In genomic region chr14:103112488-103113243, GRCh38 we compare ENCODE assay signal across 14 cellular contexts. TPM values are rescaled to one million over a fixed set of nuclear protein-coding genes. Genes with fewer than 3 reads are reported as not detected.
DNase-seq lines count a peak whose midpoint lies in the region; ATAC-seq and TF ChIP-seq lines count a peak whose summit lies in the region.
"Had no signal": no experiment of that assay in that cellular context is flagged by ENCODE, and none has a peak within 500 bp of the region (broad histone marks: within the 10 kb centered on the region; RNA-seq: fewer than 3 reads in every experiment).

No MANE protein-coding gene starts in this region.

- H2BK15ac ChIP-seq in neuronal stem cell (ENCODE audit: low read length): peak overlapping the region; percentile 94

- H4K8ac ChIP-seq in neuronal stem cell (ENCODE audit: low read depth, low read length): no peak overlapping the region

- H3K23ac ChIP-seq in neuronal stem cell (ENCODE audit: low read depth, low read length, poor library complexity): no peak overlapping the region

- peaks cover 70% of the 10 kb centered on the region for H3K4me1 ChIP-seq in KMS-11 (ENCODE audit: low read depth, poor library complexity, severe bottlenecking)
- peaks cover 15 to 31% of the 10 kb centered on the region in 2 donors for H3K4me1 ChIP-seq in neuronal stem cell (ENCODE audit: control insufficient read depth in 2 of 2, insufficient read depth in 1 of 2, low read depth in 1 of 2, low read length in 2 of 2)
- H3K4me1 ChIP-seq: prostate gland had no signal

- H3K14ac ChIP-seq in neuronal stem cell (ENCODE audit: low read length): peak overlapping the region; percentile 39

- H3K4me2 ChIP-seq in KMS-11 (peak overlapping the region; percentile 100), neuronal stem cell (ENCODE audit: insufficient read depth, low read length, poor library complexity, severe bottlenecking) (no peak overlapping the region)

- H3K36me3 ChIP-seq in KMS-11 (ENCODE audit: insufficient read depth) (no peaks in the 10 kb centered on the region), neuronal stem cell (replicated peaks in 1 of 2; ENCODE audit: control insufficient read depth in 2 of 2, insufficient read depth in 2 of 2, low read length in 2 of 2) (no peaks in the 10 kb centered on the region)
- H3K36me3 ChIP-seq: prostate gland had no signal

- no peaks in the 10 kb centered on the region for H3K9me3 ChIP-seq in neuronal stem cell (replicated peaks in 1 of 2; ENCODE audit: control insufficient read depth in 2 of 2, insufficient read depth in 1 of 2, low read depth in 1 of 2, low read length in 2 of 2)
- H3K9me3 ChIP-seq: prostate gland had no signal

- no peaks in the 10 kb centered on the region for H3K79me2 ChIP-seq in KMS-11 (ENCODE audit: insufficient read depth, low read depth)

- H2BK5ac ChIP-seq in neuronal stem cell (ENCODE audit: low read length): peak overlapping the region; percentile 39

- H3K27ac ChIP-seq in KMS-11 (peak overlapping the region; percentile 99), neuronal stem cell (replicated peaks; ENCODE audit: low read length) (no peak overlapping the region)
- H3K27ac ChIP-seq: prostate gland had no signal

- no peak for TF ChIP-seq CTCF in KMS-11 (conservative IDR thresholded peaks at IDR 0.05; ENCODE audit: low read depth, low read length)

- H3K27me3 ChIP-seq in KMS-11 (ENCODE audit: insufficient read depth, low read depth) (no peaks in the 10 kb centered on the region), neuronal stem cell (ENCODE audit: control insufficient read depth in 3 of 3, insufficient read depth in 3 of 3, low read depth in 1 of 3, low read length in 3 of 3) (peaks cover 0 to 17% (median 2%) of the 10 kb centered on the region in 3 experiments)

- no peaks in the 10 kb centered on the region for H4K20me1 ChIP-seq in KMS-11 (ENCODE audit: insufficient read depth)

- TF ChIP-seq POLR2A in GM18505 (IDR thresholded peaks at IDR 0.05; ENCODE audit: borderline replicate concordance, extremely low read depth, insufficient read depth, insufficient read length): no peak

- no peak overlapping the region for H3K4ac ChIP-seq in neuronal stem cell (ENCODE audit: low read length)

- WGBS in neuronal stem cell (ENCODE audit: extremely low coverage in 2 of 2, insufficient read length in 2 of 2, insufficient replicate concordance in 1 of 2), 2 donors: no CpG with 5 or more reads among the region's 9 CpGs

- H2AFZ ChIP-seq in KMS-11 (ENCODE audit: low read depth): no peak overlapping the region
- no peak overlapping the region for H2AFZ ChIP-seq in neuronal stem cell (ENCODE audit: low read length)

- H4K91ac ChIP-seq in neuronal stem cell (ENCODE audit: low read depth, low read length, poor library complexity): peak overlapping the region; percentile 46

- peak overlapping the region; percentile 97 for H2AK5ac ChIP-seq in neuronal stem cell (ENCODE audit: low read depth, low read length)

- no peaks in the 10 kb centered on the region for H3K79me1 ChIP-seq in neuronal stem cell (ENCODE audit: low read depth, low read length)

- peak overlapping the region; percentile 78 for H2BK12ac ChIP-seq in neuronal stem cell (ENCODE audit: low read length)

- H3K9ac ChIP-seq in KMS-11: peak overlapping the region; percentile 83; the same call in 1 of the 2 replicates
- peak overlapping the region; percentile 55 for H3K9ac ChIP-seq in neuronal stem cell (ENCODE audit: low read depth, low read length, poor library complexity)

- DNase-seq in neuronal stem cell (ENCODE audit: low spot score): no peak
- no peak for DNase-seq in activated naive CD4-positive, alpha-beta T cell (lab: John Stamatoyannopoulos, UW)
- no peak for DNase-seq in activated effector memory CD4-positive, alpha-beta T cell treated with anti-CD3 and anti-CD28 coated beads, Interleukin-2, amount 50 U/mL, for 16 hours
- DNase-seq: activated B cell treated with CpG ODN at 0.5 μM for 24 hours; activated CD8-positive, alpha-beta memory T cell treated with anti-CD3 and anti-CD28 coated beads, Interleukin-2, amount 10 ng/mL, durations not matched to agents 7 days and 5 days; activated gamma-delta T cell treated with Interleukin-2 at 50 U/mL for 16 hours; C1 segment of cervical spinal cord; DND-41; PC-3; T-cell had no signal

- peak overlapping the region; percentile 90 for H3K18ac ChIP-seq in neuronal stem cell (ENCODE audit: low read length)

- no peak for ATAC-seq in SK-N-SH treated with all-trans-retinoic acid at 6 μM for 48 hours
- no peak for ATAC-seq in GM18505 (IDR thresholded peaks at IDR 0.05; ENCODE audit: unreplicated experiment)
- ATAC-seq: activated CD8-positive, alpha-beta memory T cell treated with anti-CD3 and anti-CD28 coated beads, Interleukin-2, amount 10 ng/mL, durations not matched to agents 7 days and 5 days; PC-3 had no signal

- H3K4me3 ChIP-seq in KMS-11 (IDR thresholded peaks at IDR 0.05; ENCODE audit: insufficient read depth, low read depth, low read length) (no peak overlapping the region), neuronal stem cell (ENCODE audit: low read length in 2 of 2) (no peak overlapping the region)
- H3K4me3 ChIP-seq: prostate gland had no signal

- peak overlapping the region; percentile 82 for H2BK120ac ChIP-seq in neuronal stem cell (ENCODE audit: low read depth, low read length)

TF ChIP-seq in SK-N-SH treated with all-trans-retinoic acid at 6 μM for 48 hours, 23 proteins besides CTCF, POLR2A, EP300 and RAD21:
- TF ChIP-seq TSHZ2 (CRISPR knock-in tag; IDR thresholded peaks at IDR 0.05) (no peak), CSDC2 (CRISPR knock-in tag; IDR thresholded peaks at IDR 0.05) (no peak), ZNF70 (CRISPR knock-in tag; IDR thresholded peaks at IDR 0.05) (0 out of 2 replicates have a peak, but pooled peaks have one; percentile 34), TCF4 (CRISPR knock-in tag; IDR thresholded peaks at IDR 0.05; ENCODE audit: borderline replicate concordance) (no peak)
TF ChIP-seq in SK-N-SH treated with all-trans-retinoic acid at 6 μM for 48 hours: peak in this region for 1.

RNA-seq across cellular contexts. Expression of gene TNFAIP2, which starts 10.6 kb away (rescaled TPM):
- polyA plus RNA-seq in neuronal stem cell (2013, experiment 1 of 2): 26.4 TPM
- 24.5 TPM for polyA plus RNA-seq in neuronal stem cell (2013, experiment 2 of 2)

RNA-seq across cellular contexts. Expression of gene EXOC3L4, which starts 18.1 kb away (rescaled TPM):
- not detected for polyA plus RNA-seq in neuronal stem cell (2013, experiment 1 of 2)
- polyA plus RNA-seq in neuronal stem cell (2013, experiment 2 of 2): not detected

RNA-seq across cellular contexts. Expression of gene LBHD2, which starts 28.7 kb away (rescaled TPM):
- not detected for polyA plus RNA-seq in neuronal stem cell (2013, experiment 1 of 2)
- polyA plus RNA-seq in neuronal stem cell (2013, experiment 2 of 2): not detected

RNA-seq across cellular contexts. Expression of gene CDC42BPB, which starts 55.3 kb away (rescaled TPM):
- 44.7 TPM for polyA plus RNA-seq in neuronal stem cell (2013, experiment 1 of 2)
- polyA plus RNA-seq in neuronal stem cell (2013, experiment 2 of 2): 45.1 TPM
